In the genomic region with DNA sequence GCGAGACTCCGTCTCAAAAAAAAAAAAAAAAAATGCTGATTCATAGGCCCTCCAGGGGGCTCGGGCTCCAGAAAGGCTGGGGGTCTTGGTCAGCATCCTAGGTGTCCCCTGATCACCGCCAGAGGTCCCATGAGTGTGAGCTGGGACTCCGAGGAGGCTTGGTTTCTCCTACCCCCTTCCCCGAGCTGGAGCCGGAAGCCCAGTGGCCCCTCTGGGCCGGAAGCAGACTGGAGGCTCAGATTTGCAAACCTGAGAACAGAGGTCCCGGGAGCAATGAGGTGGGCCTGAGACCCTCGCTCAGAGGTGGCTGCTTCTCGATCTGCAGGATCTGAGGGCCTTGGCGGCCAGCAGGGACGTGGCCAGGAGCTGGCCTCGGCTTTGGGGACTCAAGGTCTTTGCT, we compare ENCODE assay signal across 1 cellular context.
TF ChIP-seq lines count a peak whose summit lies in the region.

No MANE protein-coding gene starts in this region.

TF ChIP-seq in K562, 482 proteins besides CTCF, POLR2A, EP300 and RAD21:
- TF ChIP-seq MCM3 (IDR thresholded peaks at IDR 0.05) (no peak), ZBTB7A (IDR thresholded peaks at IDR 0.05; ENCODE audit: borderline replicate concordance, control insufficient read depth, low read depth, low read length) (0 out of 2 replicates have a peak, but pooled peaks have one; percentile 25), TARDBP (IDR thresholded peaks at IDR 0.05) (no peak), ZNF589 (CRISPR knock-in tag; IDR thresholded peaks at IDR 0.05; ENCODE audit: low read depth) (no peak), PYGO2 (tag; IDR thresholded peaks at IDR 0.05) (no peak), LARP7 (IDR thresholded peaks at IDR 0.05) (no peak), ETV6 (IDR thresholded peaks at IDR 0.05; ENCODE audit: borderline replicate concordance in 1 of 2, low read depth in 2 of 2, low read length in 1 of 2) (no peak), ETV6 (CRISPR knock-in tag; IDR thresholded peaks at IDR 0.05; ENCODE audit: borderline replicate concordance) (no peak), RBFOX2 (IDR thresholded peaks at IDR 0.05; ENCODE audit: low read depth, low read length) (no peak), MAFG (tag; conservative IDR thresholded peaks at IDR 0.05) (no peak), ZNF77 (CRISPR knock-in tag; IDR thresholded peaks at IDR 0.05) (no peak), RFX5 (IDR thresholded peaks at IDR 0.05; ENCODE audit: low read depth, low read length) (no peak), ZNF79 (CRISPR knock-in tag; IDR thresholded peaks at IDR 0.05; ENCODE audit: low read depth) (no peak), ZNF316 (IDR thresholded peaks at IDR 0.05) (peak; percentile 43), BDP1 (IDR thresholded peaks at IDR 0.05; ENCODE audit: insufficient read depth, insufficient read length) (no peak), ZKSCAN3 (CRISPR knock-in tag; IDR thresholded peaks at IDR 0.05) (no peak), C11orf30 (IDR thresholded peaks at IDR 0.05; ENCODE audit: low read depth) (peak; percentile 19; the same call in 1 of the 2 replicates), PTTG1 (tag; IDR thresholded peaks at IDR 0.05; ENCODE audit: low read depth) (no peak), ZBTB8A (IDR thresholded peaks at IDR 0.05; ENCODE audit: partially characterized antibody) (no peak), ZNF699 (CRISPR knock-in tag; IDR thresholded peaks at IDR 0.05; ENCODE audit: insufficient replicate concordance) (no peak), CBFA2T2 (conservative IDR thresholded peaks at IDR 0.05) (no peak), CCNT2 (IDR thresholded peaks at IDR 0.05; ENCODE audit: borderline replicate concordance, extremely low read depth, insufficient read length, low read depth, low read length) (no peak), KLF6 (CRISPR knock-in tag; IDR thresholded peaks at IDR 0.05; ENCODE audit: borderline replicate concordance) (no peak)
- TF ChIP-seq, protein P1, sequence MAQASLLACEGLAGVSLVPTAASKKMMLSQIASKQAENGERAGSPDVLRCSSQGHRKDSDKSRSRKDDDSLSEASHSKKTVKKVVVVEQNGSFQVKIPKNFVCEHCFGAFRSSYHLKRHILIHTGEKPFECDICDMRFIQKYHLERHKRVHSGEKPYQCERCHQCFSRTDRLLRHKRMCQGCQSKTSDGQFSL (CRISPR knock-in tag; IDR thresholded peaks at IDR 0.05), result no peak
- TF ChIP-seq, protein P1 (tag; IDR thresholded peaks at IDR 0.05), result no peak
- TF ChIP-seq, protein P2, sequence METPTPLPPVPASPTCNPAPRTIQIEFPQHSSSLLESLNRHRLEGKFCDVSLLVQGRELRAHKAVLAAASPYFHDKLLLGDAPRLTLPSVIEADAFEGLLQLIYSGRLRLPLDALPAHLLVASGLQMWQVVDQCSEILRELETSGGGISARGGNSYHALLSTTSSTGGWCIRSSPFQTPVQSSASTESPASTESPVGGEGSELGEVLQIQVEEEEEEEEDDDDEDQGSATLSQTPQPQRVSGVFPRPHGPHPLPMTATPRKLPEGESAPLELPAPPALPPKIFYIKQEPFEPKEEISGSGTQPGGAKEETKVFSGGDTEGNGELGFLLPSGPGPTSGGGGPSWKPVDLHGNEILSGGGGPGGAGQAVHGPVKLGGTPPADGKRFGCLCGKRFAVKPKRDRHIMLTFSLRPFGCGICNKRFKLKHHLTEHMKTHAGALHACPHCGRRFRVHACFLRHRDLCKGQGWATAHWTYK (CRISPR knock-in tag; IDR thresholded peaks at IDR 0.05), result no peak
- TF ChIP-seq, protein P3, sequence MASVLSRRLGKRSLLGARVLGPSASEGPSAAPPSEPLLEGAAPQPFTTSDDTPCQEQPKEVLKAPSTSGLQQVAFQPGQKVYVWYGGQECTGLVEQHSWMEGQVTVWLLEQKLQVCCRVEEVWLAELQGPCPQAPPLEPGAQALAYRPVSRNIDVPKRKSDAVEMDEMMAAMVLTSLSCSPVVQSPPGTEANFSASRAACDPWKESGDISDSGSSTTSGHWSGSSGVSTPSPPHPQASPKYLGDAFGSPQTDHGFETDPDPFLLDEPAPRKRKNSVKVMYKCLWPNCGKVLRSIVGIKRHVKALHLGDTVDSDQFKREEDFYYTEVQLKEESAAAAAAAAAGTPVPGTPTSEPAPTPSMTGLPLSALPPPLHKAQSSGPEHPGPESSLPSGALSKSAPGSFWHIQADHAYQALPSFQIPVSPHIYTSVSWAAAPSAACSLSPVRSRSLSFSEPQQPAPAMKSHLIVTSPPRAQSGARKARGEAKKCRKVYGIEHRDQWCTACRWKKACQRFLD (CRISPR knock-in tag; IDR thresholded peaks at IDR 0.05), result no peak
